8 cellular contexts compared by ENCODE assay signal in the genomic region with DNA sequence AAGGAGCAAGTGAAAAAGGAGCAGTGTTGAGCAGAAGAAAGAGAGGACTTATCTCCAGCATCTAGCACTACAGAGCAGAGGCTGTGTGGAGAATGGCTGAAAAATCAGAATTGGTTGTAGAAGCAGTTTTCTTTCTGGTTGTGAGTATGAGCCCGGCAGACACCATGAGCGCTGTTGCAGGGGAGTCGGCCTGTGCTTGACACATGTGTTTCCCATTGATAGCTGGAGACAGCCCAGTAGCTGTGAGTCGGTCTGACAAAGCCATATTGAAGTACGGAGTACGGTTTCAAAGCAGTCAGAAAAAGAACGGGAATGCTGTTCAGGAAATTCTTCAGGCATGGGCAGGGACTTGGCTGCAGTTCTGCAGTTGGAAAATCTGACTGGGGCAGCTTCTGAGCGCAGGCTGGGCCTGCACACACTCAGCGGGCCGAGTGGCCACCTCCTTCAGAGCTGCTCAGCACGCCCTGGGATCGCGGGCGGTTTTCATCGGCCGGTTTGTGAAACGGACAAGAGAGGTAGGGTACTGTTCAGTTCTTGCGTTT. TPM values are rescaled to one million over a fixed set of nuclear protein-coding genes. Genes with fewer than 3 reads are reported as not detected.
A peak's percentile ranks its signal among the peaks of the same experiment; 100 is the strongest.
DNase-seq lines count a peak whose midpoint lies in the region; ATAC-seq and TF ChIP-seq lines count a peak whose summit lies in the region.
"Had no signal": no experiment of that assay in that cellular context is flagged by ENCODE, and none has a peak within 500 bp of the region (broad histone marks: within the 10 kb centered on the region; RNA-seq: fewer than 3 reads in every experiment).

A gene (plus strand): TSS at position 447 of the 542 bp plus-strand sequence.

- H3K9me3 ChIP-seq in Peyer's patch (no peaks in the 10 kb centered on the region), esophagus muscularis mucosa (no peaks in the 10 kb centered on the region), upper lobe of right lung (no peaks in the 10 kb centered on the region)
- no peaks in the 10 kb centered on the region for H3K9me3 ChIP-seq in CD8-positive, alpha-beta T cell (ENCODE audit: low read length)

- H3K27ac ChIP-seq in Peyer's patch (peak within 1 kb of the TSS in 3 of 4 donors; percentile 39 to 75 (median 58)), esophagus muscularis mucosa (replicated peaks in 1 of 4) (peak within 1 kb of the TSS; percentile 75 to 87 (median 80)), upper lobe of right lung (peak within 1 kb of the TSS; percentile 59)
- H3K27ac ChIP-seq in CD8-positive, alpha-beta T cell (ENCODE audit: low read depth, low read length), result no peak within 1 kb of the TSS

- DNase-seq in Peyer's patch (peak in 2 of 3 donors; percentile 53), esophagus muscularis mucosa (ENCODE audit: extremely low spot score) (no peak), middle frontal gyrus (ENCODE audit: extremely low spot score, low spot score) (peak; percentile 49), upper lobe of right lung (peak; percentile 73)
- no peak for DNase-seq in activated CD8-positive, alpha-beta T cell treated with anti-CD3 and anti-CD28 coated beads, Interleukin-2, amount 10 ng/mL, durations not matched to agents 7 days and 5 days
- no peak for DNase-seq in CD8-positive, alpha-beta T cell
- DNase-seq: T-helper 1 cell had no signal

- 6% methylated on average over 16 of the region's 18 CpGs for WGBS in esophagus muscularis mucosa

- no peak for TF ChIP-seq POLR2A in Peyer's patch (IDR thresholded peaks at IDR 0.05)
- TF ChIP-seq POLR2A in esophagus muscularis mucosa (IDR thresholded peaks at IDR 0.05; ENCODE audit: low read depth), result no peak

- POLR2A ChIA-PET in activated CD8-positive, alpha-beta T cell treated with anti-CD3 and anti-CD28 coated beads, Interleukin-2, amount 10 ng/mL, durations not matched to agents 7 days and 5 days (lab: Charles Lee), result no interaction called here
- POLR2A ChIA-PET in CD8-positive, alpha-beta T cell (lab: Charles Lee), result no interaction called here

- no peak within 1 kb of the TSS for H3K4me3 Mint-ChIP-seq in activated CD8-positive, alpha-beta T cell treated with anti-CD3 and anti-CD28 coated beads, Interleukin-2, amount 10 ng/mL, durations not matched to agents 7 days and 5 days
- no peak within 1 kb of the TSS for H3K4me3 Mint-ChIP-seq in CD8-positive, alpha-beta T cell

- TF ChIP-seq CTCF in Peyer's patch (IDR thresholded peaks at IDR 0.05), result no peak
- TF ChIP-seq CTCF in esophagus muscularis mucosa (IDR thresholded peaks at IDR 0.05), result peak in 1 of 3 experiments; percentile 9
- TF ChIP-seq CTCF in upper lobe of right lung (IDR thresholded peaks at IDR 0.05), result no peak
- TF ChIP-seq CTCF in CD8-positive, alpha-beta T cell (IDR thresholded peaks at IDR 0.05), result no peak

- no peaks in the 10 kb centered on the region for H3K9me3 Mint-ChIP-seq in activated CD8-positive, alpha-beta T cell treated with anti-CD3 and anti-CD28 coated beads, Interleukin-2, amount 10 ng/mL, durations not matched to agents 7 days and 5 days (ENCODE audit: insufficient read depth)
- no peaks in the 10 kb centered on the region for H3K9me3 Mint-ChIP-seq in CD8-positive, alpha-beta T cell

- H3K4me1 ChIP-seq in Peyer's patch (no peaks in the 10 kb centered on the region), esophagus muscularis mucosa (peaks cover 0 to 39% (median 31%) of the 10 kb centered on the region in 4 donors), upper lobe of right lung (no peaks in the 10 kb centered on the region)
- H3K4me1 ChIP-seq in CD8-positive, alpha-beta T cell (ENCODE audit: insufficient read depth, low read length), result no peaks in the 10 kb centered on the region

- peaks cover 16% of the 10 kb centered on the region for H3K27me3 Mint-ChIP-seq in activated CD8-positive, alpha-beta T cell treated with anti-CD3 and anti-CD28 coated beads, Interleukin-2, amount 10 ng/mL, durations not matched to agents 7 days and 5 days (ENCODE audit: low read depth)
- peaks cover 22% of the 10 kb centered on the region for H3K27me3 Mint-ChIP-seq in CD8-positive, alpha-beta T cell (ENCODE audit: low read depth)

- H3K27ac Mint-ChIP-seq in activated CD8-positive, alpha-beta T cell treated with anti-CD3 and anti-CD28 coated beads, Interleukin-2, amount 10 ng/mL, durations not matched to agents 7 days and 5 days, result no peak within 1 kb of the TSS
- H3K27ac Mint-ChIP-seq in CD8-positive, alpha-beta T cell, result no peak within 1 kb of the TSS

- TF ChIP-seq EP300 in esophagus muscularis mucosa (IDR thresholded peaks at IDR 0.05), result no peak

- CTCF ChIA-PET in activated CD8-positive, alpha-beta T cell treated with anti-CD3 and anti-CD28 coated beads, Interleukin-2, amount 10 ng/mL, durations not matched to agents 7 days and 5 days (lab: Charles Lee), result no interaction called here
- CTCF ChIA-PET in CD8-positive, alpha-beta T cell (lab: Charles Lee), result no interaction called here

- no peaks in the 10 kb centered on the region for H3K36me3 Mint-ChIP-seq in activated CD8-positive, alpha-beta T cell treated with anti-CD3 and anti-CD28 coated beads, Interleukin-2, amount 10 ng/mL, durations not matched to agents 7 days and 5 days (ENCODE audit: low read depth)
- H3K36me3 Mint-ChIP-seq in CD8-positive, alpha-beta T cell, result no peaks in the 10 kb centered on the region

- H3K4me3 ChIP-seq in Peyer's patch (peak within 1 kb of the TSS in 3 of 4 donors; percentile 15 to 50 (median 40)), esophagus muscularis mucosa (peak within 1 kb of the TSS; percentile 55 to 62 (median 58)), upper lobe of right lung (peak within 1 kb of the TSS; percentile 44)
- no peak within 1 kb of the TSS for H3K4me3 ChIP-seq in CD8-positive, alpha-beta T cell (ENCODE audit: low read depth, low read length)

- ATAC-seq in upper lobe of right lung (peak; percentile 78), GM18907 (IDR thresholded peaks at IDR 0.05; ENCODE audit: unreplicated experiment) (no peak)
- ATAC-seq in activated CD8-positive, alpha-beta T cell treated with anti-CD3 and anti-CD28 coated beads, Interleukin-2, amount 10 ng/mL, durations not matched to agents 7 days and 5 days, result no peak
- ATAC-seq in CD8-positive, alpha-beta T cell, result no peak

- intact Hi-C loops in esophagus muscularis mucosa (cut with DNase I), result loop anchor here (5.0 to 10.0 kb wide), 2 partner anchors 148 to 256 kb away; no protein-coding TSS in a partner anchor
- intact Hi-C loops in upper lobe of right lung (cut with DNase I), result no loop called here
- intact Hi-C loops in CD8-positive, alpha-beta T cell (cut with DNase I, micrococcal nuclease), result no loop called here

- no peaks in the 10 kb centered on the region for H3K4me1 Mint-ChIP-seq in activated CD8-positive, alpha-beta T cell treated with anti-CD3 and anti-CD28 coated beads, Interleukin-2, amount 10 ng/mL, durations not matched to agents 7 days and 5 days (ENCODE audit: low read depth)
- H3K4me1 Mint-ChIP-seq in CD8-positive, alpha-beta T cell (ENCODE audit: low read depth), result no peaks in the 10 kb centered on the region

- H3K36me3 ChIP-seq in Peyer's patch, result no peaks in the 10 kb centered on the region
- no peaks in the 10 kb centered on the region for H3K36me3 ChIP-seq in esophagus muscularis mucosa
- H3K36me3 ChIP-seq in upper lobe of right lung, result no peaks in the 10 kb centered on the region
- no peaks in the 10 kb centered on the region for H3K36me3 ChIP-seq in CD8-positive, alpha-beta T cell (ENCODE audit: insufficient read depth, low read length)

- H3K27me3 ChIP-seq in Peyer's patch (no peaks in the 10 kb centered on the region), esophagus muscularis mucosa (no peaks in the 10 kb centered on the region), upper lobe of right lung (no peaks in the 10 kb centered on the region)
- no peaks in the 10 kb centered on the region for H3K27me3 ChIP-seq in CD8-positive, alpha-beta T cell (ENCODE audit: insufficient read depth, low read length)

RNA-seq across cellular contexts. Expression of the gene that starts here (rescaled TPM):
- total RNA-seq in Peyer's patch (1 to 10 TPM in 3 of 4 donors, under 1 TPM in 1; 0.83 to 9.6 (median 1.9) TPM), esophagus muscularis mucosa (10 to 100 TPM; 16.7 to 38.6 (median 27.7) TPM), upper lobe of right lung (7.5 TPM)
- not detected for total RNA-seq in activated CD8-positive, alpha-beta T cell treated with anti-CD3 and anti-CD28 coated beads, Interleukin-2, amount 10 ng/mL, durations not matched to agents 7 days and 5 days
- total RNA-seq in CD8-positive, alpha-beta T cell, result under 1 TPM; 0.41 to 0.42 TPM

Comparison
In these comparisons a context has a peak if more than half of its experiments do, and no peak if none do; other contexts are left out.
1. DNase-seq: peak in Peyer's patch (2 of 3), middle frontal gyrus (single experiment) and upper lobe of right lung (single experiment); none in esophagus muscularis mucosa (single experiment), activated CD8-positive, alpha-beta T cell treated with anti-CD3 and anti-CD28 coated beads, Interleukin-2, amount 10 ng/mL, durations not matched to agents 7 days and 5 days (single experiment) and CD8-positive, alpha-beta T cell (0 of 7).